In the genomic region with DNA sequence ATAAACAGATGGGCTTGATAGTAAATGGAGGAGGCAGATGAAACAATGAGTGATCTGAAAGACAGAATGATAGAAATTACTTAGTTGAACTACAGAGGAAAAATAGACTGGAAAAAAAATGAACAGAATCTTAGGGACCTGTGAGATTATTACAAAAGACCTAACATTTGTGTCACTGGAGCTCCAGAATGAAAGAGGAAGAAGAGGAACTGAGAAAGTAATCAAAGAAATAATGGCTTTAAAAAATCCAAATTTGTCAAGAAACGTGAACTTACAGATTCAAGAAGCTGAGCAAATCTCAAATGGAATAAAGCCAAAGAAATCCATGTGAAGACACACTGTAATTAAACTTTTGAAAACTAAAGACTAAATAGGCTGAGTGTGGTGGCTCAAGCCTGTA, we compare ENCODE assay signal across 26 cellular contexts. TPM values are rescaled to one million over a fixed set of nuclear protein-coding genes. Genes with fewer than 3 reads are reported as not detected.
"Had no signal": no experiment of that assay in that cellular context is flagged by ENCODE, and none has a peak within 500 bp of the region (broad histone marks: within the 10 kb centered on the region; RNA-seq: fewer than 3 reads in every experiment).

No MANE protein-coding gene starts in this region.

- H3K4me1 ChIP-seq: esophagus muscularis mucosa, heart right ventricle, left ventricle myocardium inferior, lower lobe of right lung, neural progenitor cell, prostate gland, spleen, tibial nerve, upper lobe of left lung had no signal

- H3K9me3 Mint-ChIP-seq: natural killer cell treated with Interleukin-12 subunit alpha and Interleukin-12 subunit beta and Interleukin-15 and Interleukin-18, amount 100 ng/mL, for 72 hours; neural progenitor cell had no signal

- H3K27me3 ChIP-seq: neural progenitor cell, tibial nerve, upper lobe of left lung had no signal

- H2AFZ ChIP-seq: neural progenitor cell had no signal

- DNase-seq: cerebellar nuclear complex; dorsolateral prefrontal cortex; effector CD4-positive, alpha-beta T cell; foreskin melanocyte; glutamatergic neuron; heart right ventricle; hippocampal formation; left colon; left ventricle myocardium inferior; lower lobe of right lung; right cardiac atrium; spleen; stimulated activated CD4-positive, alpha-beta T cell treated with anti-CD3 and anti-CD28 coated beads, Interleukin-4, amount 100 ng/mL, for 4 hours; stimulated activated naive CD8-positive, alpha-beta T cell treated with anti-CD3 and anti-CD28 coated beads, Interleukin-15, Interleukin-2, amounts not matched to agents 100 U/mL and 50 U/mL, for 24 hours; upper lobe of left lung had no signal

- H3K9ac ChIP-seq: neural progenitor cell had no signal

- H3K9me3 ChIP-seq: esophagus muscularis mucosa, lower lobe of right lung, prostate gland, thoracic aorta, tibial nerve, upper lobe of left lung had no signal

- ATAC-seq: heart right ventricle; left colon; lower lobe of right lung; natural killer cell treated with Interleukin-12 subunit alpha and Interleukin-12 subunit beta and Interleukin-15 and Interleukin-18, amount 100 ng/mL, for 72 hours; right cardiac atrium; stimulated activated memory B cell treated with anti-CD40 and anti-IgM and Interleukin-4, amounts not matched to agents 10 μg/mL and 1 μg/mL and 100 μg/mL, for 72 hours; stimulated activated naive CD8-positive, alpha-beta T cell treated with anti-CD3 and anti-CD28 coated beads, Interleukin-15, Interleukin-2, amounts not matched to agents 100 U/mL and 50 U/mL, for 24 hours had no signal

- H3K4me1 Mint-ChIP-seq: stimulated activated memory B cell treated with anti-CD40 and anti-IgM and Interleukin-4, amounts not matched to agents 10 μg/mL and 1 μg/mL and 100 μg/mL, for 72 hours had no signal

- H3K4me2 ChIP-seq: neural progenitor cell had no signal

- H3K36me3 Mint-ChIP-seq: natural killer cell treated with Interleukin-12 subunit alpha and Interleukin-12 subunit beta and Interleukin-15 and Interleukin-18, amount 100 ng/mL, for 72 hours; stimulated activated memory B cell treated with anti-CD40 and anti-IgM and Interleukin-4, amounts not matched to agents 10 μg/mL and 1 μg/mL and 100 μg/mL, for 72 hours had no signal

- H3K27ac Mint-ChIP-seq: natural killer cell treated with Interleukin-12 subunit alpha and Interleukin-12 subunit beta and Interleukin-15 and Interleukin-18, amount 100 ng/mL, for 72 hours; neural progenitor cell; stimulated activated memory B cell treated with anti-CD40 and anti-IgM and Interleukin-4, amounts not matched to agents 10 μg/mL and 1 μg/mL and 100 μg/mL, for 72 hours had no signal

- FAIRE-seq: colon, islet of Langerhans, urothelium cell line had no signal

- H3K36me3 ChIP-seq: esophagus muscularis mucosa, heart right ventricle, left ventricle myocardium inferior, lower lobe of right lung, neural progenitor cell, prostate gland, spleen, thoracic aorta, tibial nerve, upper lobe of left lung had no signal

- H3K4me3 Mint-ChIP-seq: natural killer cell treated with Interleukin-12 subunit alpha and Interleukin-12 subunit beta and Interleukin-15 and Interleukin-18, amount 100 ng/mL, for 72 hours; neural progenitor cell; stimulated activated memory B cell treated with anti-CD40 and anti-IgM and Interleukin-4, amounts not matched to agents 10 μg/mL and 1 μg/mL and 100 μg/mL, for 72 hours had no signal

- H3K4me3 ChIP-seq: dorsolateral prefrontal cortex, esophagus muscularis mucosa, heart right ventricle, left ventricle myocardium inferior, lower lobe of right lung, neural progenitor cell, prostate gland, skin epidermis, spleen, thoracic aorta, tibial nerve, upper lobe of left lung had no signal

- H3K27ac ChIP-seq: dorsolateral prefrontal cortex, esophagus muscularis mucosa, heart right ventricle, left ventricle myocardium inferior, lower lobe of right lung, neural progenitor cell, prostate gland, skin epidermis, spleen, thoracic aorta, tibial nerve, upper lobe of left lung had no signal

RNA-seq across cellular contexts. Expression of a gene that starts 28.3 kb away (rescaled TPM):
- total RNA-seq: natural killer cell treated with Interleukin-12 subunit alpha and Interleukin-12 subunit beta and Interleukin-15 and Interleukin-18, amount 100 ng/mL, for 72 hours had no signal
